In genomic region chr4:78766650-78767049, GRCh38 we compare ENCODE assay signal across 13 cellular contexts. TPM values are rescaled to one million over a fixed set of nuclear protein-coding genes. Genes with fewer than 3 reads are reported as not detected.
A peak's percentile ranks its signal among the peaks of the same experiment; 100 is the strongest.
DNase-seq lines count a peak whose midpoint lies in the region; ATAC-seq and TF ChIP-seq lines count a peak whose summit lies in the region.
"Had no signal": no experiment of that assay in that cellular context is flagged by ENCODE, and none has a peak within 500 bp of the region (broad histone marks: within the 10 kb centered on the region; RNA-seq: fewer than 3 reads in every experiment).

No MANE protein-coding gene starts in this region.

- peaks cover 5% of the 10 kb centered on the region; the same call in 1 of the 2 replicates for H3K4me1 ChIP-seq in PC-9 (replicated peaks; ENCODE audit: insufficient read depth)
- H3K4me1 ChIP-seq in BE2C: peaks cover 9% of the 10 kb centered on the region; the same call in 1 of the 2 replicates
- H3K4me1 ChIP-seq: neural progenitor cell had no signal

- no peaks in the 10 kb centered on the region for H3K9me3 ChIP-seq in PC-9 (ENCODE audit: insufficient read depth, low read depth)
- no peaks in the 10 kb centered on the region for H3K9me3 ChIP-seq in BE2C

- H3K4me2 ChIP-seq in PC-9: no peak overlapping the region
- H3K4me2 ChIP-seq: neural progenitor cell had no signal

- H3K79me2 ChIP-seq in PC-9 (ENCODE audit: low read depth): no peaks in the 10 kb centered on the region

- no peaks in the 10 kb centered on the region for H3K27me3 ChIP-seq in PC-9 (ENCODE audit: insufficient read depth, low read depth)
- H3K27me3 ChIP-seq in BE2C: no peaks in the 10 kb centered on the region
- H3K27me3 ChIP-seq: neural progenitor cell had no signal

- no peak for DNase-seq in PC-9
- no peak for DNase-seq in RWPE1 (ENCODE audit: low spot score)
- no peak for DNase-seq in BE2C
- DNase-seq: cerebellar nuclear complex; NCI-H1417; stimulated activated CD4-positive, alpha-beta T cell treated with anti-CD3 and anti-CD28 coated beads, Interleukin-15, amount 100 ng/mL, for 24 hours had no signal

- POLR2A ChIA-PET in PC-9 (lab: Charles Lee; ENCODE audit: unreplicated experiment): no interaction called here
- POLR2A ChIA-PET in RWPE1 (lab: Yijun Ruan, JAX; ENCODE audit: low non-redundant PET): no interaction called here

- H4K20me1 ChIP-seq in PC-9 (ENCODE audit: insufficient read depth): no peaks in the 10 kb centered on the region

- no peak for TF ChIP-seq CTCF in PC-9 (conservative IDR thresholded peaks at IDR 0.05)
- TF ChIP-seq CTCF in RWPE1 (conservative IDR thresholded peaks at IDR 0.05; ENCODE audit: low read depth): no peak
- TF ChIP-seq CTCF in BE2C (IDR thresholded peaks at IDR 0.05; ENCODE audit: low read depth, low read length): no peak

- CTCF ChIA-PET in PC-9 (lab: Charles Lee): no interaction called here
- CTCF ChIA-PET in RWPE1 (lab: Yijun Ruan, JAX): interaction anchor here (0.6 kb wide), 1 partner anchor 31 kb away, joined by 3 read pairs; no protein-coding TSS in a partner anchor

- H3K36me3 ChIP-seq in PC-9 (ENCODE audit: low read depth): no peaks in the 10 kb centered on the region
- no peaks in the 10 kb centered on the region for H3K36me3 ChIP-seq in BE2C
- H3K36me3 ChIP-seq: neural progenitor cell had no signal

- H2AFZ ChIP-seq in PC-9: no peak overlapping the region
- H2AFZ ChIP-seq: neural progenitor cell had no signal

- BruUV-seq in PC-9 (replicated peaks; lab: Mats Ljungman, UMichigan): no TSS peak

- H3K27ac ChIP-seq in PC-9 (no peak overlapping the region), RWPE1 (no peak overlapping the region)
- H3K27ac ChIP-seq: neural progenitor cell, VCaP had no signal

- intact Hi-C loops in PC-9 (cut with micrococcal nuclease; ENCODE audit: unreplicated experiment): no loop called here

- H3F3A ChIP-seq in PC-9 (ENCODE audit: insufficient read depth, low read depth): no peaks in the 10 kb centered on the region

- 0 out of 2 replicates have a peak, but pooled peaks cover 7% of the 10 kb centered on the region for H3K9me2 ChIP-seq in PC-9 (ENCODE audit: insufficient read depth)

- H3K4me3 ChIP-seq in PC-9: no peak overlapping the region
- no peak overlapping the region for H3K4me3 ChIP-seq in BE2C (ENCODE audit: low read depth, low read length)
- H3K4me3 ChIP-seq: neural progenitor cell had no signal

- ATAC-seq in GM18498 (IDR thresholded peaks at IDR 0.05; ENCODE audit: unreplicated experiment) (peak; percentile 88), GM19452 (IDR thresholded peaks at IDR 0.05; ENCODE audit: unreplicated experiment) (peak; percentile 90), HG02870 (IDR thresholded peaks at IDR 0.05; ENCODE audit: unreplicated experiment) (peak; percentile 85), HG03521 (IDR thresholded peaks at IDR 0.05; ENCODE audit: unreplicated experiment) (peak; percentile 83), SK-N-SH treated with all-trans-retinoic acid at 6 μM for 48 hours (no peak)

TF ChIP-seq in SK-N-SH treated with all-trans-retinoic acid at 6 μM for 48 hours, 23 proteins besides CTCF, POLR2A, EP300 and RAD21:
- no peak for TF ChIP-seq ARNTL (CRISPR knock-in tag; IDR thresholded peaks at IDR 0.05; ENCODE audit: borderline replicate concordance, low read depth)
- no peak for TF ChIP-seq ZC3H10 (CRISPR knock-in tag; IDR thresholded peaks at IDR 0.05)
- TF ChIP-seq SNAI2 (CRISPR knock-in tag; IDR thresholded peaks at IDR 0.05): no peak
- TF ChIP-seq OSR1 (CRISPR knock-in tag; IDR thresholded peaks at IDR 0.05): no peak
- TF ChIP-seq TOX (CRISPR knock-in tag; IDR thresholded peaks at IDR 0.05; ENCODE audit: borderline replicate concordance): no peak
- TF ChIP-seq TCF4 (CRISPR knock-in tag; IDR thresholded peaks at IDR 0.05; ENCODE audit: borderline replicate concordance): no peak
- TF ChIP-seq ESRRG (CRISPR knock-in tag; IDR thresholded peaks at IDR 0.05): no peak
- TF ChIP-seq GLIS3 (CRISPR knock-in tag; IDR thresholded peaks at IDR 0.05): no peak
- no peak for TF ChIP-seq CREB5 (CRISPR knock-in tag; IDR thresholded peaks at IDR 0.05; ENCODE audit: low read depth)
- no peak for TF ChIP-seq ZFP30 (CRISPR knock-in tag; IDR thresholded peaks at IDR 0.05)

RNA-seq across cellular contexts. Expression of gene BMP2K, which starts 9.5 kb away (rescaled TPM):
- 7.6 and 12.2 TPM in 2 replicates for total RNA-seq in PC-9 (2021)
- 2.8 TPM for polyA plus RNA-seq in BE2C (2012; ENCODE audit: insufficient read depth, insufficient read length, low read depth)
